19 cellular contexts compared by ENCODE assay signal in genomic region chrX:108732630-108733321, GRCh38. TPM values are rescaled to one million over a fixed set of nuclear protein-coding genes. Genes with fewer than 3 reads are reported as not detected.
A peak's percentile ranks its signal among the peaks of the same experiment; 100 is the strongest.
DNase-seq lines count a peak whose midpoint lies in the region; ATAC-seq lines count a peak whose summit lies in the region.
"Had no signal": no experiment of that assay in that cellular context is flagged by ENCODE, and none has a peak within 500 bp of the region (broad histone marks: within the 10 kb centered on the region; RNA-seq: fewer than 3 reads in every experiment).

No MANE protein-coding gene starts in this region.

- no peak overlapping the region for H3K4ac ChIP-seq in trophoblast cell (ENCODE audit: low read depth, low read length)

- no peaks in the 10 kb centered on the region for H3K79me2 ChIP-seq in trophoblast cell (ENCODE audit: control insufficient read depth, insufficient read depth, low read length, poor library complexity)

- no peak overlapping the region for H2AK5ac ChIP-seq in trophoblast cell (ENCODE audit: low read length)

- no peak overlapping the region for H2BK120ac ChIP-seq in trophoblast cell (ENCODE audit: insufficient read depth, low read length, poor library complexity)

- no peaks in the 10 kb centered on the region for H3K79me1 ChIP-seq in trophoblast cell (ENCODE audit: low read length)

- no peak overlapping the region for H3K9ac ChIP-seq in iPS-15b (ENCODE audit: low read depth, low read length)
- no peak overlapping the region for H3K9ac ChIP-seq in trophoblast cell (ENCODE audit: low read length)
- H3K9ac ChIP-seq: KMS-11 had no signal

- no peaks in the 10 kb centered on the region for H3K36me3 ChIP-seq in HAP-1 (replicated peaks)
- no peaks in the 10 kb centered on the region for H3K36me3 ChIP-seq in iPS-15b (ENCODE audit: control insufficient read depth, insufficient read depth, low read length)
- no peaks in the 10 kb centered on the region for H3K36me3 ChIP-seq in trophoblast cell (ENCODE audit: control insufficient read depth in 1 of 2, insufficient read depth in 2 of 2, low read length in 2 of 2)
- H3K36me3 ChIP-seq: right lobe of liver, vagina had no signal

- H4K8ac ChIP-seq in trophoblast cell (ENCODE audit: low read depth, low read length), result no peak overlapping the region

- peak in 1 of 2 experiments; percentile 51 for DNase-seq in HAP-1 (ENCODE audit: low spot score in 2 of 2)
- DNase-seq in NCI-H345 treated with DMSO at 0.1 percent for 48 hours (lab: John Stamatoyannopoulos, UW; ENCODE audit: unreplicated experiment), result peak; percentile 13
- peak in 1 of 2 donors; percentile 1 for DNase-seq in trophoblast cell
- DNase-seq in medulla oblongata (ENCODE audit: extremely low spot score), result no peak
- DNase-seq in effector CD4-positive, alpha-beta T cell, result no peak
- DNase-seq: activated CD8-positive, alpha-beta memory T cell treated with anti-CD3 and anti-CD28 coated beads for 24 hours; activated gamma-delta T cell treated with Interleukin-2 at 50 U/mL for 16 hours; effector memory CD4-positive, alpha-beta T cell; left cardiac atrium; NCI-H1694; NK-92 treated with Interleukin-12 subunit alpha and Interleukin-12 subunit beta, amount 100 ng/mL, for 24 hours; right lobe of liver; SIG-M5; stimulated activated CD4-positive, alpha-beta T cell treated with anti-CD3 and anti-CD28 coated beads, Interleukin-4, amount 100 ng/mL, for 24 hours had no signal

- no CpG with 5 or more reads among the region's 39 CpGs for WGBS in trophoblast cell (ENCODE audit: extremely low coverage, insufficient coverage, insufficient read length)

- no peak overlapping the region for H4K91ac ChIP-seq in trophoblast cell (ENCODE audit: low read depth, low read length)

- H3K14ac ChIP-seq in trophoblast cell (ENCODE audit: low read length), result no peak overlapping the region

- no peak overlapping the region for H2AFZ ChIP-seq in trophoblast cell (ENCODE audit: insufficient read depth, low read length, poor library complexity)

- no peak overlapping the region for H3K27ac ChIP-seq in trophoblast cell (ENCODE audit: low read depth, low read length)
- H3K27ac ChIP-seq: KMS-11, right lobe of liver, vagina had no signal

- H4K12ac ChIP-seq in trophoblast cell (ENCODE audit: low read depth, low read length), result no peak overlapping the region

- H2BK5ac ChIP-seq in trophoblast cell (ENCODE audit: low read depth, low read length, poor library complexity), result no peak overlapping the region

- H3K4me3 ChIP-seq in HAP-1, result peak overlapping the region; percentile 1; the same call in 1 of the 2 replicates
- H3K4me3 ChIP-seq in iPS-15b (ENCODE audit: low read depth, low read length), result peak overlapping the region; percentile 65
- H3K4me3 ChIP-seq in trophoblast cell (ENCODE audit: low read depth, low read length), result no peak overlapping the region
- H3K4me3 ChIP-seq: right lobe of liver had no signal

- no peaks in the 10 kb centered on the region for H3K4me1 ChIP-seq in HAP-1
- H3K4me1 ChIP-seq in iPS-15b (ENCODE audit: control insufficient read depth, insufficient read depth, low read length), result peaks cover 33% of the 10 kb centered on the region
- H3K4me1 ChIP-seq in trophoblast cell (ENCODE audit: control insufficient read depth in 1 of 2, insufficient read depth in 2 of 2, low read length in 2 of 2), result peaks cover 0 to 4% of the 10 kb centered on the region in 2 experiments
- H3K4me1 ChIP-seq: right lobe of liver, vagina had no signal

- H3K4me2 ChIP-seq in trophoblast cell (ENCODE audit: low read length), result peak overlapping the region; percentile 39
- H3K4me2 ChIP-seq: KMS-11 had no signal

- H2BK12ac ChIP-seq in trophoblast cell (ENCODE audit: low read length), result no peak overlapping the region

- no peak overlapping the region for H3K23ac ChIP-seq in trophoblast cell (ENCODE audit: low read length)

- in situ Hi-C loops in HAP-1 (cut with MboI; ENCODE audit: low sequenced_read_pairs), result loop anchor here (25.0 kb wide), 1 partner anchor 655 kb away; no protein-coding TSS in a partner anchor

- no peak overlapping the region for H3K18ac ChIP-seq in trophoblast cell (ENCODE audit: low read length)

- ATAC-seq in HG03439 (IDR thresholded peaks at IDR 0.05; ENCODE audit: unreplicated experiment), result no peak
- ATAC-seq: left cardiac atrium, right lobe of liver had no signal

- H3K9me3 ChIP-seq in HAP-1 (no peaks in the 10 kb centered on the region), iPS-15b (ENCODE audit: control insufficient read depth, insufficient read depth, low read length) (no peaks in the 10 kb centered on the region), trophoblast cell (ENCODE audit: insufficient read depth, low read depth, low read length) (no peaks in the 10 kb centered on the region)
- H3K9me3 ChIP-seq: right lobe of liver, vagina had no signal

- peaks cover 73% of the 10 kb centered on the region for H3K27me3 ChIP-seq in HAP-1 (ENCODE audit: low read depth)
- peaks cover 45% of the 10 kb centered on the region for H3K27me3 ChIP-seq in iPS-15b (ENCODE audit: control insufficient read depth, insufficient read depth, low read length)
- H3K27me3 ChIP-seq in trophoblast cell (ENCODE audit: insufficient read depth, low read length), result peaks cover 31% of the 10 kb centered on the region

RNA-seq across cellular contexts. Expression of gene IRS4, which starts 3.6 kb away (rescaled TPM):
- polyA plus RNA-seq in trophoblast cell (2013), result 0.08 and 0.11 TPM in 2 replicates
- polyA plus RNA-seq: CD14-positive monocyte had no signal
